ENCODE assay signal across 24 cellular contexts in the genomic region with DNA sequence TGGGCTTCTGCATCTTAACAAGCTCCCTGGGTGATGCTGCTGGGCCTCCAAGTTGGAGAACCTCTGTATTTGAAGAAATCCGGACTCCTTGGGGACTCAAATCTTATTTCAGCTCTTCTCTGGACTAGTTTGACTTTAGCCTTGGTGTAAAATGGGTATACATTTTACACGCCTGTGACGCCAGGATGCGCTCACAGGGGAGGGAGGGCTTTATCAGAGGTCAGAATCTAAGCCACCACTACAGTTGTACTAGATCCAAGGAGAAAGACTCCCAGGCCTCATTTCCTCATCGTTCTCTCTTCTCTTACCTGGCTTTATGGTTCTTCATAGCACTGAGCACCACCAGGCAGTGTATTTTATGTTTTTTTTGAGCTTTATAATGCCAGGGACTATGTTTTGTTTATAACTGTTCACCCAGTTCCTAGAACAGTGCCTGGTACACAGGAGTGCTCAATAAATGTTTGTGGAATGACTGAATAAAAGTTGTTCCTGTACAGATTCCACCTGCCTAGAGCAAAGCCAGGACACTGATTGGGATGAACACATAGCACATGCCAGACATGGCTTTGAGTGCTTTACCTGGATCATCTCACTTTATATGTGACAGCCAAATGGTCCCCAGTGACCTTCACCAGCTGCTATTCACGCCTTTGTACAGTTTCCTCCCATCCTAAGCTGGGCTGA. TPM values are rescaled to one million over a fixed set of nuclear protein-coding genes. Genes with fewer than 3 reads are reported as not detected.
DNase-seq lines count a peak whose midpoint lies in the region; ATAC-seq and TF ChIP-seq lines count a peak whose summit lies in the region.
"Had no signal": no experiment of that assay in that cellular context is flagged by ENCODE, and none has a peak within 500 bp of the region (broad histone marks: within the 10 kb centered on the region; RNA-seq: fewer than 3 reads in every experiment).

No MANE protein-coding gene starts in this region.

- H3K4me2 ChIP-seq in OCI-LY7 (ENCODE audit: low read length), result peak overlapping the region; percentile 62

- H3K27ac Mint-ChIP-seq in activated naive CD4-positive, alpha-beta T cell treated with anti-CD3 and anti-CD28 coated beads, Interleukin-2, amount 50 U/mL, for 24 hours, result peak overlapping the region; percentile 64
- peak overlapping the region in 1 of 2 donors; percentile 64 for H3K27ac Mint-ChIP-seq in activated naive CD4-positive, alpha-beta T cell treated with anti-CD3 and anti-CD28 coated beads, Interleukin-2, amount 50 U/mL, for 72 hours
- H3K27ac Mint-ChIP-seq in chondrocyte (ENCODE audit: unreplicated experiment), result peak overlapping the region; percentile 8
- peak overlapping the region; percentile 15 for H3K27ac Mint-ChIP-seq in type B pancreatic cell
- H3K27ac Mint-ChIP-seq: CD8-positive, alpha-beta T cell; nephron had no signal

- H3K4me3 ChIP-seq in OCI-LY7 (ENCODE audit: low read depth, low read length, poor library complexity, severe bottlenecking), result no peak overlapping the region
- H3K4me3 ChIP-seq: heart right ventricle, pancreas had no signal

- CTCF ChIA-PET in OCI-LY7 (lab: Charles Lee; ENCODE audit: unreplicated experiment), result interaction anchor here (0.5 kb wide), 1 partner anchor 21 kb away, joined by 3 read pairs; no protein-coding TSS in a partner anchor

- H3K27me3 Mint-ChIP-seq in activated naive CD4-positive, alpha-beta T cell treated with anti-CD3 and anti-CD28 coated beads, Interleukin-2, amount 50 U/mL, for 24 hours, result no peaks in the 10 kb centered on the region
- H3K27me3 Mint-ChIP-seq in chondrocyte (ENCODE audit: low read depth) (no peaks in the 10 kb centered on the region), type B pancreatic cell (no peaks in the 10 kb centered on the region)

- DNase-seq in activated naive CD4-positive, alpha-beta T cell treated with anti-CD3 and anti-CD28 coated beads, Interleukin-2, amount 50 U/mL, for 72 hours (ENCODE audit: low spot score in 2 of 2), result no peak
- DNase-seq in OCI-LY7 (ENCODE audit: low spot score), result no peak
- no peak for DNase-seq in chondrocyte (ENCODE audit: low spot score)
- no peak for DNase-seq in type B pancreatic cell (ENCODE audit: extremely low spot score, unreplicated experiment)
- no peak for DNase-seq in HCEC 1CT
- DNase-seq: activated CD8-positive, alpha-beta memory T cell treated with anti-CD3 and anti-CD28 coated beads, Interleukin-2, amount 50 U/mL, for 4 hours; activated gamma-delta T cell treated with Interleukin-2 at 50 U/mL for 16 hours; anterior cingulate cortex; CD8-positive, alpha-beta T cell; central memory CD4-positive, alpha-beta T cell; heart right ventricle; KBM-7; midbrain; MV-4-11; NCI-H1694; NCI-H2171 treated with DMSO at 0.1 percent for 48 hours; NCI-H526; pancreas; right cardiac atrium; Right ventricle myocardium superior had no signal

- peaks cover under 1% of the 10 kb centered on the region for H3K36me3 Mint-ChIP-seq in activated naive CD4-positive, alpha-beta T cell treated with anti-CD3 and anti-CD28 coated beads, Interleukin-2, amount 50 U/mL, for 24 hours
- peaks cover 0 to 5% of the 10 kb centered on the region in 2 donors for H3K36me3 Mint-ChIP-seq in activated naive CD4-positive, alpha-beta T cell treated with anti-CD3 and anti-CD28 coated beads, Interleukin-2, amount 50 U/mL, for 72 hours
- peaks cover 3% of the 10 kb centered on the region for H3K36me3 Mint-ChIP-seq in chondrocyte (ENCODE audit: low read depth)
- no peaks in the 10 kb centered on the region for H3K36me3 Mint-ChIP-seq in type B pancreatic cell

- H4K20me1 ChIP-seq in OCI-LY7 (ENCODE audit: insufficient read depth, low read length), result no peaks in the 10 kb centered on the region

- no peak overlapping the region for H3K4me3 Mint-ChIP-seq in activated naive CD4-positive, alpha-beta T cell treated with anti-CD3 and anti-CD28 coated beads, Interleukin-2, amount 50 U/mL, for 24 hours
- no peak overlapping the region for H3K4me3 Mint-ChIP-seq in chondrocyte (ENCODE audit: unreplicated experiment)
- H3K4me3 Mint-ChIP-seq in type B pancreatic cell, result no peak overlapping the region
- H3K4me3 Mint-ChIP-seq: CD8-positive, alpha-beta T cell had no signal

- peaks cover 11% of the 10 kb centered on the region; the same call in 1 of the 2 replicates for H3K9me3 ChIP-seq in OCI-LY7 (ENCODE audit: low read length)
- H3K9me3 ChIP-seq: heart right ventricle, pancreas had no signal

- no peak overlapping the region; the same call in 1 of the 2 replicates for H2AFZ ChIP-seq in OCI-LY7 (ENCODE audit: low read length)

- no peak for TF ChIP-seq CTCF in OCI-LY7 (conservative IDR thresholded peaks at IDR 0.05; ENCODE audit: low read length)
- TF ChIP-seq CTCF in chondrocyte (IDR thresholded peaks at IDR 0.05), result no peak
- no peak for TF ChIP-seq CTCF in type B pancreatic cell (conservative IDR thresholded peaks at IDR 0.05)

- H3K4me1 Mint-ChIP-seq in activated naive CD4-positive, alpha-beta T cell treated with anti-CD3 and anti-CD28 coated beads, Interleukin-2, amount 50 U/mL, for 24 hours, result peaks cover 35% of the 10 kb centered on the region
- H3K4me1 Mint-ChIP-seq in chondrocyte (ENCODE audit: low read depth) (peaks cover 29% of the 10 kb centered on the region), type B pancreatic cell (ENCODE audit: unreplicated experiment) (peaks cover 15% of the 10 kb centered on the region)

- no peaks in the 10 kb centered on the region for H3K9me3 Mint-ChIP-seq in activated naive CD4-positive, alpha-beta T cell treated with anti-CD3 and anti-CD28 coated beads, Interleukin-2, amount 50 U/mL, for 24 hours
- peaks cover 0 to 9% of the 10 kb centered on the region in 2 donors for H3K9me3 Mint-ChIP-seq in activated naive CD4-positive, alpha-beta T cell treated with anti-CD3 and anti-CD28 coated beads, Interleukin-2, amount 50 U/mL, for 72 hours
- H3K9me3 Mint-ChIP-seq in chondrocyte (ENCODE audit: low read depth) (peaks cover 10% of the 10 kb centered on the region), type B pancreatic cell (no peaks in the 10 kb centered on the region)
- H3K9me3 Mint-ChIP-seq: CD8-positive, alpha-beta T cell; nephron had no signal

- no peaks in the 10 kb centered on the region for H3K9me2 ChIP-seq in OCI-LY7 (ENCODE audit: insufficient read depth, low read length)

- BruUV-seq in OCI-LY7 (replicated peaks; lab: Mats Ljungman, UMichigan), result no TSS peak

- no peaks in the 10 kb centered on the region for H3K79me2 ChIP-seq in OCI-LY7 (ENCODE audit: insufficient read depth, low read depth, low read length)

- POLR2A ChIA-PET in OCI-LY7 (lab: Charles Lee), result interaction anchor here (0.6 to 6.0 kb wide), 6 partner anchors 11 to 177 kb away, joined by 3 to 44 read pairs (median 6); partner anchors contain the start of gene TRIB3

- peaks cover 8% of the 10 kb centered on the region for H3K36me3 ChIP-seq in OCI-LY7 (ENCODE audit: insufficient read depth, low read length)
- H3K36me3 ChIP-seq: pancreas had no signal

- no peak for ATAC-seq in activated naive CD4-positive, alpha-beta T cell treated with anti-CD3 and anti-CD28 coated beads, Interleukin-2, amount 50 U/mL, for 72 hours
- ATAC-seq in HG02852 (IDR thresholded peaks at IDR 0.05; ENCODE audit: unreplicated experiment), result no peak
- ATAC-seq: activated CD4-positive, CD25-positive, alpha-beta regulatory T cell treated with anti-CD3 and anti-CD28 coated beads, Interleukin-2, amount 50 U/mL, for 24 hours; CD8-positive, alpha-beta T cell; heart right ventricle; pancreas; right cardiac atrium had no signal

- peaks cover 60% of the 10 kb centered on the region for H3K4me1 ChIP-seq in OCI-LY7 (ENCODE audit: insufficient read depth, low read length, poor library complexity, severe bottlenecking)

- intact Hi-C loops in OCI-LY7 (cut with micrococcal nuclease; ENCODE audit: unreplicated experiment), result loop anchor here (1.0 to 2.0 kb wide), 2 partner anchors 42 to 60 kb away; partner anchors contain the start of gene TBC1D20

- peak overlapping the region; percentile 87 for H3K27ac ChIP-seq in OCI-LY7 (ENCODE audit: low read depth, low read length, poor library complexity, severe bottlenecking)
- H3K27ac ChIP-seq: heart right ventricle, pancreas had no signal

RNA-seq across cellular contexts. Expression of gene RBCK1, which starts 5.1 kb away (rescaled TPM):
- total RNA-seq in activated naive CD4-positive, alpha-beta T cell treated with anti-CD3 and anti-CD28 coated beads, Interleukin-2, amount 50 U/mL, for 72 hours, result 100 to 1,000 TPM; 113 to 150 TPM
- 61.8 and 82.9 TPM in 2 replicates for total RNA-seq in OCI-LY7 (2014; rRNA removed; shearing (Covaris generic))
- total RNA-seq in OCI-LY7 (2022), result 140 and 151 TPM in 2 replicates
- total RNA-seq in chondrocyte, result 84.1 to 95.5 TPM (median 94.3 TPM) in 3 replicates
- 81.3 and 84.9 TPM in 2 replicates for total RNA-seq in type B pancreatic cell (ENCODE audit: low replicate concordance)

RNA-seq across cellular contexts. Expression of gene TRIB3, which starts 22.5 kb away (rescaled TPM):
- total RNA-seq in activated naive CD4-positive, alpha-beta T cell treated with anti-CD3 and anti-CD28 coated beads, Interleukin-2, amount 50 U/mL, for 72 hours, result 10 to 100 TPM; 31.3 to 39.4 TPM
- total RNA-seq in OCI-LY7 (2014; rRNA removed; shearing (Covaris generic)), result 87.2 and 114 TPM in 2 replicates
- 92.7 and 111 TPM in 2 replicates for total RNA-seq in OCI-LY7 (2022)
- 7.0 to 141 TPM (median 137 TPM) in 3 replicates for total RNA-seq in chondrocyte
- total RNA-seq in type B pancreatic cell (ENCODE audit: low replicate concordance), result 8.3 and 17.0 TPM in 2 replicates

RNA-seq across cellular contexts. Expression of gene NRSN2, which starts 56.1 kb away (rescaled TPM):
- 1 to 10 TPM; 4.2 to 8.5 TPM for total RNA-seq in activated naive CD4-positive, alpha-beta T cell treated with anti-CD3 and anti-CD28 coated beads, Interleukin-2, amount 50 U/mL, for 72 hours
- 0.32 and 0.49 TPM in 2 replicates for total RNA-seq in OCI-LY7 (2014; rRNA removed; shearing (Covaris generic))
- total RNA-seq in OCI-LY7 (2022), result 0.66 and 0.86 TPM in 2 replicates
- total RNA-seq in chondrocyte, result 72.1 to 77.1 TPM (median 73.2 TPM) in 3 replicates
- total RNA-seq in type B pancreatic cell (ENCODE audit: low replicate concordance), result 33.8 and 43.0 TPM in 2 replicates

RNA-seq across cellular contexts. Expression of gene TBC1D20, which starts 59.3 kb away (rescaled TPM):
- 10 to 100 TPM; 20.2 to 23.9 TPM for total RNA-seq in activated naive CD4-positive, alpha-beta T cell treated with anti-CD3 and anti-CD28 coated beads, Interleukin-2, amount 50 U/mL, for 72 hours
- total RNA-seq in OCI-LY7 (2014; rRNA removed; shearing (Covaris generic)), result 20.8 and 22.1 TPM in 2 replicates
- total RNA-seq in OCI-LY7 (2022) (17.4 and 19.0 TPM in 2 replicates), chondrocyte (56.2 to 64.7 TPM (median 64.0 TPM) in 3 replicates), type B pancreatic cell (ENCODE audit: low replicate concordance) (31.8 and 33.2 TPM in 2 replicates)
